ENCODE assay signal across 24 cellular contexts in the genomic region with DNA sequence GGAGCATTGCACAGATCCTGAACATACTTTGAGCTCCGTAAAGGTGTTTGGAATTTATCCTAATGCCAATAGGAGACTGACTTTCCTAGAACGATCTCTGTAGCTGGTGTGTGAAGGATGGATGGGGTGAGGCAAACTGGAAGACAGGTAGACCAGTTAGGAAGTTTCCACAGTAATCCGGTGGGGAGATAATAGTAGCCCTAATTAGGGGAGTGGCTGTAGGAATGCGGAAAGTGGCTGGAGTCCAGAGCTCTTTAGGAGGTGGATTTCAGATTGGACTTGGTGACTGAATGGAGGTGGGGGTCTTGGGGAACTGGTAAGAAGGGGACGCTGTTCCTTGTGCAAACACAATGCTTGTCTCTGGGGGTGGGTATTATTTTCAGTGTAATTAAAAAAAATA.
DNase-seq lines count a peak whose midpoint lies in the region; ATAC-seq and TF ChIP-seq lines count a peak whose summit lies in the region.
"Had no signal": no experiment of that assay in that cellular context is flagged by ENCODE, and none has a peak within 500 bp of the region (broad histone marks: within the 10 kb centered on the region; RNA-seq: fewer than 3 reads in every experiment).

No MANE protein-coding gene starts in this region.

- H3K79me2 ChIP-seq in neural progenitor cell (ENCODE audit: low read depth): peaks cover 100% of the 10 kb centered on the region

- peak overlapping the region; percentile 36 for H3K4me3 ChIP-seq in neural progenitor cell
- H3K4me3 ChIP-seq: heart right ventricle, lung, transverse colon had no signal

- H3F3A ChIP-seq in neural progenitor cell (ENCODE audit: low read depth): peaks cover 40% of the 10 kb centered on the region

- no peaks in the 10 kb centered on the region for H3K36me3 ChIP-seq in neural progenitor cell
- H3K36me3 ChIP-seq: heart right ventricle, transverse colon had no signal

- H3K4me3 Mint-ChIP-seq in endothelial cell (ENCODE audit: unreplicated experiment): peak overlapping the region; percentile 63
- peak overlapping the region; percentile 41 for H3K4me3 Mint-ChIP-seq in neural progenitor cell
- H3K4me3 Mint-ChIP-seq: central memory CD8-positive, alpha-beta T cell; naive B cell; stimulated activated naive CD8-positive, alpha-beta T cell treated with anti-CD3 and anti-CD28 coated beads, Interleukin-15, Interleukin-2, amounts not matched to agents 100 ng/mL and 50 ng/mL, for 24 hours; T-cell had no signal

- H3K9ac ChIP-seq in neural progenitor cell: no peak overlapping the region

- H4K20me1 ChIP-seq in neural progenitor cell (ENCODE audit: low read depth): peaks cover 60% of the 10 kb centered on the region

- peaks cover 3% of the 10 kb centered on the region for H3K27me3 Mint-ChIP-seq in endothelial cell (ENCODE audit: unreplicated experiment)
- peaks cover 2% of the 10 kb centered on the region for H3K27me3 Mint-ChIP-seq in neural progenitor cell (ENCODE audit: insufficient read depth, low read depth)

- peak; percentile 74 for DNase-seq in ELF-1 (ENCODE audit: low read depth, low spot score)
- no peak for DNase-seq in endothelial cell (ENCODE audit: low spot score)
- DNase-seq in neural progenitor cell (ENCODE audit: low spot score): peak; percentile 68
- no peak for DNase-seq in kidney glomerular epithelial cell (lab: John Stamatoyannopoulos, UW)
- no peak for DNase-seq in activated CD4-positive, alpha-beta T cell treated with anti-CD3 and anti-CD28 coated beads for 4 hours
- DNase-seq in NAMALWA (ENCODE audit: low spot score): no peak
- DNase-seq: activated CD4-positive, alpha-beta T cell treated with anti-CD3 and anti-CD28 coated beads, Interleukin-2, amount 50 U/mL, for 4 hours; activated naive CD4-positive, alpha-beta T cell; activated T-cell treated with anti-CD3 and anti-CD28 coated beads for 4 hours; amniotic stem cell; H7; heart right ventricle; KG1; MV-4-11; naive B cell; NCI-H1930; stimulated activated CD4-positive, alpha-beta T cell treated with anti-CD3 and anti-CD28 coated beads, Interleukin-2, amount 100 ng/mL, for 24 hours; T-cell; transverse colon had no signal

- H3K9me3 Mint-ChIP-seq in endothelial cell (ENCODE audit: unreplicated experiment) (no peaks in the 10 kb centered on the region), neural progenitor cell (no peaks in the 10 kb centered on the region)
- H3K9me3 Mint-ChIP-seq: central memory CD8-positive, alpha-beta T cell; naive B cell; stimulated activated naive CD8-positive, alpha-beta T cell treated with anti-CD3 and anti-CD28 coated beads, Interleukin-15, Interleukin-2, amounts not matched to agents 100 ng/mL and 50 ng/mL, for 24 hours; T-cell had no signal

- ATAC-seq in HG03175 (IDR thresholded peaks at IDR 0.05; ENCODE audit: unreplicated experiment): no peak
- ATAC-seq: heart right ventricle, T-cell had no signal

- TF ChIP-seq RAD21 in Ishikawa (IDR thresholded peaks at IDR 0.05; ENCODE audit: low read depth): no peak

- H3K9me3 ChIP-seq in neural progenitor cell (ENCODE audit: low read depth): no peaks in the 10 kb centered on the region
- H3K9me3 ChIP-seq: heart right ventricle, transverse colon had no signal

- no peak overlapping the region for H2AFZ ChIP-seq in neural progenitor cell (replicated peaks)

- H3K27ac ChIP-seq in neural progenitor cell: peak overlapping the region; percentile 89
- H3K27ac ChIP-seq: transverse colon had no signal

- H3K4me1 Mint-ChIP-seq in endothelial cell (ENCODE audit: unreplicated experiment) (peaks cover 56% of the 10 kb centered on the region), neural progenitor cell (peaks cover 66% of the 10 kb centered on the region)
- H3K4me1 Mint-ChIP-seq: central memory CD8-positive, alpha-beta T cell; naive B cell; T-cell had no signal

- no peak for TF ChIP-seq EP300 in Ishikawa (IDR thresholded peaks at IDR 0.05; ENCODE audit: borderline replicate concordance)

- no peak for TF ChIP-seq CTCF in endothelial cell (IDR thresholded peaks at IDR 0.05; ENCODE audit: unreplicated experiment)
- TF ChIP-seq CTCF in neural progenitor cell (IDR thresholded peaks at IDR 0.05): no peak

- H3K4me1 ChIP-seq in neural progenitor cell: peaks cover 58% of the 10 kb centered on the region

- H3K4me2 ChIP-seq in neural progenitor cell: peak overlapping the region; percentile 81

- H3K36me3 Mint-ChIP-seq in endothelial cell (ENCODE audit: low read depth, unreplicated experiment) (peaks cover 5% of the 10 kb centered on the region), neural progenitor cell (peaks cover 14% of the 10 kb centered on the region)
- H3K36me3 Mint-ChIP-seq: naive B cell, T-cell had no signal

- H3K27ac Mint-ChIP-seq in endothelial cell (ENCODE audit: unreplicated experiment) (peak overlapping the region; percentile 80), neural progenitor cell (peak overlapping the region; percentile 91)
- H3K27ac Mint-ChIP-seq: stimulated activated naive CD8-positive, alpha-beta T cell treated with anti-CD3 and anti-CD28 coated beads, Interleukin-15, Interleukin-2, amounts not matched to agents 100 ng/mL and 50 ng/mL, for 24 hours; T-cell had no signal

- H3K27me3 ChIP-seq in neural progenitor cell: no peaks in the 10 kb centered on the region
- H3K27me3 ChIP-seq: heart right ventricle, transverse colon had no signal

TF ChIP-seq in Ishikawa, 13 proteins besides CTCF, POLR2A, EP300 and RAD21:
- peak; percentile 47; the same call in 1 of the 2 replicates for TF ChIP-seq NFIC (IDR thresholded peaks at IDR 0.05)
- TF ChIP-seq TAF1 (IDR thresholded peaks at IDR 0.05; ENCODE audit: low read depth): no peak

Comparison
In these comparisons a context has a peak if more than half of its experiments do, and no peak if none do; other contexts are left out.
1. DNase-seq: peak in ELF-1 (single experiment) and neural progenitor cell (single experiment); none in endothelial cell (single experiment), kidney glomerular epithelial cell (single experiment), activated CD4-positive, alpha-beta T cell treated with anti-CD3 and anti-CD28 coated beads for 4 hours (0 of 2) and NAMALWA (single experiment).